ENCODE assay signal across 11 cellular contexts in the genomic region with DNA sequence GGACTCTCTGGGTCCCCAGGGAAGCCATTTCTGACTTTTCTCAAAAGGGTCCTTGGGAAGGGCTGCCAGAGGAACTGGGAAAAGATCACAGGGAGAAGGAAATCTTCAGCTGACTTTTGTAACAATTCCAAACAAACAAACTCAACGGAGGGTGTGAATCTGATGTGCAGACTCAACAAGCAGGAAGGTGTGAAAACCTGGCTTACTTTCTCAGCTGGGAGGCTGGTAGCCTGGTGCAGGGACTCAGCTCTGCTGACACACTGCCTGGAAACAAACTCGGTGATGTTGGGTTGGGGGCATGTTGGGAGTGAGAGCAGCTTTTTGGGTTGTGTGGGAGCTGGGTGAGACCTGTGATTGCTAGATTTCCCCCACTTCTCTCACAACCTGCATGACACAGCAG. TPM values are rescaled to one million over a fixed set of nuclear protein-coding genes. Genes with fewer than 3 reads are reported as not detected.
"Had no signal": no experiment of that assay in that cellular context is flagged by ENCODE, and none has a peak within 500 bp of the region (broad histone marks: within the 10 kb centered on the region; RNA-seq: fewer than 3 reads in every experiment).

No MANE protein-coding gene starts in this region.

- H3K9ac ChIP-seq: KMS-11 had no signal

- H3K4me2 ChIP-seq: KMS-11 had no signal

- H3K27ac Mint-ChIP-seq: IgD-negative memory B cell had no signal

- H3K36me3 Mint-ChIP-seq: IgD-negative memory B cell had no signal

- DNase-seq: IMR-90, KBM-7, KG1 had no signal

- H3K27ac ChIP-seq: HL-60, KMS-11 had no signal

- H3K4me3 Mint-ChIP-seq: IgD-negative memory B cell had no signal

- ATAC-seq: HepG2, K562 had no signal

- H3K4me1 Mint-ChIP-seq: IgD-negative memory B cell had no signal

- H3K4me3 ChIP-seq: K562 had no signal

- FAIRE-seq: HepG2, HTR-8/SVneo, K562 had no signal

RNA-seq across cellular contexts. Expression of a gene that starts 10.2 kb away (rescaled TPM):
- total RNA-seq: HepG2, HT-29, HT1080, IMR-90 had no signal
- polyA plus RNA-seq: IgD-negative memory B cell, IMR-90, K562 had no signal

RNA-seq across cellular contexts. Expression of a gene that starts 36.2 kb away (rescaled TPM):
- total RNA-seq: HT-29, HT1080, IMR-90, K562 had no signal
- polyA plus RNA-seq: IgD-negative memory B cell, IMR-90, K562 had no signal
